8 cellular contexts compared by ENCODE assay signal in the genomic region with DNA sequence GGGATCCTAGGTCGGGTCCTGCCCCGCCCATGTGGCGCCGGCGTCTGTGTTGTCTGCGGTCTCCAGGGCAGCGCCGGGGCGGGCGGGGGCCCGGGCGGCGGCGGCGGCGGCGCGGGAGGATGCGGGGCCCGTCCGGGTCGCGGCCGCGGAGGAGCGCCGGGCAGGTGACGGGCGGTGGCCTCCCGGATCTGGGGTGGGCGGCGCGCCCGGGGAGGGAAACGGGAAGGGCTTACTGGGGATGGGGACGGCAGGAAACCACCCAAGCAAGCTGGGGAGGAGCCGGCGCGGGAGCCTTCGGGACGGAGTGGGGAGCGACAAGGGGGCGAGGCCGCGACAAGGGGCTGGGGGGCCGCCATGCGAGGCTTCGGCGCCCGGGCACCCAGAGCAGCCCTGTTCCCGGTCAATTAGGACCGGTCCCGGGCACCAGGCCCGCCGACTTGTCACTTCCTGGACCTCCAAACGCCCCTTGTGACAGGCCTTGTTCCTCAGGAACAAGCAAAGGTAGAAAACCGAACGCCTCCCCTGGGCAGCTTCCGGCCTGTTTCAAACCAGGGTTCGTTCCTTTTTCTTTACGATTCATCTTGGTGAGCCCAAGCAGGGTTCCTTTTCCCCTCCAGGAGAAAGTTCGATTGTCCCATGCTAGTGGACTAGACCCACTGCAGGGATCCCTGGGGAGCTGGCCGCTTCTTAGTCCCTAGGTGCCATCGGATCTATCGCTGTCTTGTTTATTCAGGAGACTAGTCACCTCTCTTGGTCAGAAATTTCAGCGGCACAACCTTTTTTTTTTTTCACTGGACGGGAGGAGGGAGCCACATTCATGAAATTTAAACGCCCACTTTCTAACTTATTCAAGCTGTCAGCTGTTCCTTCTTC. TPM values are rescaled to one million over a fixed set of nuclear protein-coding genes. Genes with fewer than 3 reads are reported as not detected.
A peak's percentile ranks its signal among the peaks of the same experiment; 100 is the strongest.
DNase-seq lines count a peak whose midpoint lies in the region; ATAC-seq and TF ChIP-seq lines count a peak whose summit lies in the region.

No MANE protein-coding gene starts in this region.

- BruUV-seq in Caco-2 (replicated peaks; lab: Mats Ljungman, UMichigan) (no TSS peak), HCT116 (replicated peaks; lab: Mats Ljungman, UMichigan) (TSS peak; percentile 56)

- H3K27me3 Mint-ChIP-seq in Caco-2 (ENCODE audit: insufficient read depth, unreplicated experiment) = peaks cover 44% of the 10 kb centered on the region

- TF ChIP-seq CTCF in Caco-2 (IDR thresholded peaks at IDR 0.05; ENCODE audit: insufficient read depth in 1 of 2, low read depth in 1 of 2, low read length in 1 of 2, severe bottlenecking in 1 of 2, unreplicated experiment in 1 of 2) (no peak), HCT116 (IDR thresholded peaks at IDR 0.05 in 2 of 3, conservative IDR thresholded peaks at IDR 0.05 in 1 of 3; ENCODE audit: borderline replicate concordance in 1 of 3, insufficient read depth in 1 of 3, low read depth in 2 of 3, low read length in 2 of 3) (no peak), OCI-LY1 (IDR thresholded peaks at IDR 0.05; ENCODE audit: low read length) (no peak), foreskin fibroblast (IDR thresholded peaks at IDR 0.05; ENCODE audit: low read depth, low read length) (no peak), neural cell (IDR thresholded peaks at IDR 0.05; ENCODE audit: poor library complexity, severe bottlenecking) (no peak)

- H3K79me2 ChIP-seq in HCT116 (ENCODE audit: insufficient read depth, low read length) (no peaks in the 10 kb centered on the region), OCI-LY1 (ENCODE audit: insufficient read depth, low read length) (no peaks in the 10 kb centered on the region), neural cell (replicated peaks; ENCODE audit: insufficient read depth, low read length) (no peaks in the 10 kb centered on the region)

- DNase-seq in Caco-2 (peak; percentile 51 to 68), HCT116 (ENCODE audit: low read depth, low spot score) (peak; percentile 68), foreskin fibroblast (peak; percentile 39 to 72), GF-D8 (lab: John Stamatoyannopoulos, UW) (no peak)
- DNase-seq in activated T-helper 9 cell treated with anti-CD3 and anti-CD28 coated beads, Interleukin-2, amount 50 U/mL, for 16 hours (ENCODE audit: low read depth) = peak; percentile 34

- ATAC-seq in HCT116 = peak; percentile 81

- H3K4me3 ChIP-seq in Caco-2 (ENCODE audit: low read depth, low read length) (peak overlapping the region; percentile 56), HCT116 (replicated peaks in 1 of 2; ENCODE audit: low read depth in 1 of 2, low read length in 2 of 2) (peak overlapping the region; percentile 63 to 76), OCI-LY1 (ENCODE audit: low read depth, low read length, poor library complexity, severe bottlenecking) (peak overlapping the region; percentile 61), foreskin fibroblast (ENCODE audit: low read depth in 1 of 2, low read length in 2 of 2) (peak overlapping the region; percentile 61 to 72), neural cell (ENCODE audit: low read length) (peak overlapping the region; percentile 68), stomach smooth muscle (ENCODE audit: low read length in 2 of 2) (peak overlapping the region; percentile 59 to 77)

- CTCF ChIA-PET in Caco-2 (lab: Charles Lee) (interaction anchor here (0.7 to 1.1 kb wide), 3 partner anchors 20 to 484 kb away, joined by 3 to 4 read pairs (median 4); no protein-coding TSS in a partner anchor), HCT116 (lab: Charles Lee) (interaction anchor here (1.3 kb wide), 2 partner anchors 19 to 171 kb away, joined by 6 read pairs; no protein-coding TSS in a partner anchor)

- H3K36me3 Mint-ChIP-seq in Caco-2 (ENCODE audit: insufficient read depth, unreplicated experiment) = no peaks in the 10 kb centered on the region

- peak overlapping the region; percentile 71 for H3K27ac Mint-ChIP-seq in Caco-2 (ENCODE audit: unreplicated experiment)

- intact Hi-C loops in Caco-2 (cut with micrococcal nuclease; ENCODE audit: unreplicated experiment) (no loop called here), HCT116 (cut with micrococcal nuclease) (no loop called here)

- peak overlapping the region; percentile 82 for H3K27ac ChIP-seq in HCT116 (ENCODE audit: low read depth, low read length)
- H3K27ac ChIP-seq in OCI-LY1 (ENCODE audit: low read depth, low read length, poor library complexity, severe bottlenecking) = no peak overlapping the region
- no peak overlapping the region for H3K27ac ChIP-seq in neural cell (ENCODE audit: low read length)
- H3K27ac ChIP-seq in stomach smooth muscle (ENCODE audit: low read length) = peak overlapping the region; percentile 46

- TF ChIP-seq RAD21 in HCT116 (IDR thresholded peaks at IDR 0.05; ENCODE audit: low read depth) = no peak
- no peak for TF ChIP-seq RAD21 in neural cell (conservative IDR thresholded peaks at IDR 0.05)

- no peak for TF ChIP-seq EP300 in neural cell (conservative IDR thresholded peaks at IDR 0.05; ENCODE audit: poor library complexity, severe bottlenecking)

- POLR2A ChIA-PET in Caco-2 (lab: Charles Lee) = no interaction called here
- POLR2A ChIA-PET in HCT116 (lab: Charles Lee) = no interaction called here

- H3K9me2 ChIP-seq in HCT116 (ENCODE audit: insufficient read depth) (no peaks in the 10 kb centered on the region), OCI-LY1 (ENCODE audit: low read depth, low read length) (no peaks in the 10 kb centered on the region), neural cell (ENCODE audit: insufficient read depth, low read length) (no peaks in the 10 kb centered on the region)

- peak overlapping the region; percentile 59 for H2AFZ ChIP-seq in HCT116 (ENCODE audit: low read depth, low read length, poor library complexity, severe bottlenecking)
- no peak overlapping the region for H2AFZ ChIP-seq in OCI-LY1 (ENCODE audit: low read length)
- peak overlapping the region; percentile 16 for H2AFZ ChIP-seq in neural cell (ENCODE audit: low read depth, low read length)

- H3F3A ChIP-seq in OCI-LY1 (ENCODE audit: insufficient read depth, low read length) (no peaks in the 10 kb centered on the region; the same call in 1 of the 2 replicates), neural cell (ENCODE audit: insufficient read depth, low read length, poor library complexity, severe bottlenecking) (no peaks in the 10 kb centered on the region)

- no peaks in the 10 kb centered on the region for H3K4me1 Mint-ChIP-seq in Caco-2 (ENCODE audit: low read depth, unreplicated experiment)

- H3K4me2 ChIP-seq in HCT116 (ENCODE audit: low read length) (peak overlapping the region; percentile 93), OCI-LY1 (ENCODE audit: low read length) (peak overlapping the region; percentile 63), neural cell (ENCODE audit: low read length) (no peak overlapping the region)

- H3K9me3 ChIP-seq in Caco-2 (no peaks in the 10 kb centered on the region), HCT116 (ENCODE audit: control insufficient read depth in 1 of 2, insufficient read depth in 1 of 2, low read depth in 1 of 2, low read length in 2 of 2) (no peaks in the 10 kb centered on the region), OCI-LY1 (ENCODE audit: low read length) (no peaks in the 10 kb centered on the region), neural cell (ENCODE audit: low read length) (no peaks in the 10 kb centered on the region), stomach smooth muscle (ENCODE audit: control insufficient read depth in 2 of 2, low read length in 2 of 2) (no peaks in the 10 kb centered on the region)

- peaks cover 4% of the 10 kb centered on the region; the same call in 1 of the 2 replicates for H3K4me1 ChIP-seq in Caco-2
- H3K4me1 ChIP-seq in HCT116 (ENCODE audit: control insufficient read depth in 1 of 2, insufficient read depth in 2 of 2, low read length in 2 of 2) = peaks cover 7 to 14% of the 10 kb centered on the region in 2 experiments
- peaks cover 10% of the 10 kb centered on the region for H3K4me1 ChIP-seq in OCI-LY1 (ENCODE audit: insufficient read depth, low read length, severe bottlenecking)
- peaks cover 5% of the 10 kb centered on the region for H3K4me1 ChIP-seq in stomach smooth muscle (ENCODE audit: control insufficient read depth, insufficient read depth, low read length)

- H4K20me1 ChIP-seq in HCT116 (ENCODE audit: insufficient read depth) = no peaks in the 10 kb centered on the region
- no peaks in the 10 kb centered on the region for H4K20me1 ChIP-seq in OCI-LY1 (ENCODE audit: insufficient read depth, low read length)
- no peaks in the 10 kb centered on the region for H4K20me1 ChIP-seq in neural cell (ENCODE audit: insufficient read depth)

- H3K9me3 Mint-ChIP-seq in Caco-2 (ENCODE audit: unreplicated experiment) = no peaks in the 10 kb centered on the region

- no peak for TF ChIP-seq POLR2A in HCT116 (IDR thresholded peaks at IDR 0.05; ENCODE audit: borderline replicate concordance, extremely low read depth, insufficient read depth, insufficient read length)

- peak overlapping the region; percentile 67 for H3K9ac ChIP-seq in HCT116 (ENCODE audit: low read length)
- H3K9ac ChIP-seq in OCI-LY1 (ENCODE audit: low read length) = peak overlapping the region; percentile 45; the same call in 1 of the 2 replicates
- H3K9ac ChIP-seq in neural cell (ENCODE audit: low read length) = peak overlapping the region; percentile 54
- peak overlapping the region; percentile 53 to 71 for H3K9ac ChIP-seq in stomach smooth muscle (ENCODE audit: low read length in 2 of 2)

- H3K36me3 ChIP-seq in Caco-2 (ENCODE audit: control insufficient read depth, insufficient read depth, low read length) (no peaks in the 10 kb centered on the region), HCT116 (ENCODE audit: control insufficient read depth in 1 of 2, insufficient read depth in 2 of 2, low read length in 2 of 2) (no peaks in the 10 kb centered on the region), OCI-LY1 (ENCODE audit: insufficient read depth, low read length) (no peaks in the 10 kb centered on the region), neural cell (ENCODE audit: insufficient read depth, low read length) (no peaks in the 10 kb centered on the region), stomach smooth muscle (ENCODE audit: control insufficient read depth in 2 of 2, insufficient read depth in 2 of 2, low read length in 2 of 2) (no peaks in the 10 kb centered on the region)

- RAD21 ChIA-PET in HCT116 (lab: Charles Lee; ENCODE audit: low non-redundant PET in 1 of 2, low total read pairs in 2 of 2, uncharacterized antibody in 2 of 2, unreplicated experiment in 2 of 2) = no interaction called here

- H3K27me3 ChIP-seq in Caco-2 (replicated peaks; ENCODE audit: control insufficient read depth, insufficient read depth, low read length) (0 out of 2 replicates have a peak, but pooled peaks cover 1% of the 10 kb centered on the region), HCT116 (ENCODE audit: insufficient read depth, low read length) (no peaks in the 10 kb centered on the region), OCI-LY1 (ENCODE audit: insufficient read depth, low read length) (no peaks in the 10 kb centered on the region), neural cell (ENCODE audit: insufficient read depth, low read depth, low read length) (peaks cover 25% of the 10 kb centered on the region), stomach smooth muscle (ENCODE audit: control insufficient read depth in 1 of 2, insufficient read depth in 2 of 2, low read length in 2 of 2) (peaks cover 5 to 16% of the 10 kb centered on the region in 2 donors)

- peak overlapping the region; percentile 85 for H3K4me3 Mint-ChIP-seq in Caco-2 (ENCODE audit: unreplicated experiment)

RNA-seq across cellular contexts. Expression of gene JHY, which starts 0.5 kb away (rescaled TPM):
- total RNA-seq in Caco-2 (2022) = 0.26 and 0.34 TPM in 2 replicates
- 4.8 TPM for total RNA-seq in HCT116 (2021; ENCODE audit: unreplicated experiment)
- 2.1 and 2.5 TPM in 2 replicates for polyA plus RNA-seq in HCT116 (2012)
- 0.37 and 1.0 TPM in 2 replicates for polyA plus RNA-seq in neural cell
- polyA minus RNA-seq in neural cell = 1.5 and 1.7 TPM in 2 replicates

RNA-seq across cellular contexts. Expression of gene CRTAM, which starts 44.7 kb away (rescaled TPM):
- not detected in 2 replicates for total RNA-seq in Caco-2 (2022)
- total RNA-seq in HCT116 (2021; ENCODE audit: unreplicated experiment) = not detected
- polyA plus RNA-seq in HCT116 (2012) = not detected in 2 replicates
- not detected in 2 replicates for polyA plus RNA-seq in neural cell
- polyA minus RNA-seq in neural cell = not detected in 2 replicates

Comparison
In these comparisons a context has a peak if more than half of its experiments do, and no peak if none do; other contexts are left out.
1. H3K27ac ChIP-seq: peak in HCT116 (single experiment) and stomach smooth muscle (single experiment); none in OCI-LY1 (single experiment) and neural cell (single experiment).
2. Peak in every context shown above with its lines, with median percentiles within 50 percentile points of each other: H3K4me3 ChIP-seq and H3K9ac ChIP-seq.